9 cellular contexts compared by ENCODE assay signal in the genomic region with DNA sequence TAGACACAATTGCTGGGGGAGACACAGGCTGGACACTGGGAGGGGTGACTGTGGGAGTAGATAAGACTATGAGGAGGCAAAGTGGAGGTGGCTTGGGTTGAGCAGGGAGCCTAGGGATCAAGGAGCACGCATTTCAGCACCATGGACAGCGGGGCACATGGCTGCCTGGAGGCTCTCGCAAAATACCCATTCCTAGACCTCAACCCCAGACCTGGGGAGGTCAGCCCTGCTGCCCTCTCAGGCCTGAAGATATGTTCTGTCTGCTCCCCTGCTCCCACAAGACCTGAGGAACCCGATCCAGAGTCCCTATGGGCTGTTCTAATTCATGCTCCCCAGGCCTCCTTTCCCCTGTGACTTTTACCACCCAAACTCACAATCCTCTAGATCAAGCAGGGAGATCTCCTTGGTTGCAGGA. TPM values are rescaled to one million over a fixed set of nuclear protein-coding genes. Genes with fewer than 3 reads are reported as not detected.
DNase-seq lines count a peak whose midpoint lies in the region; ATAC-seq, FAIRE-seq and TF ChIP-seq lines count a peak whose summit lies in the region.
"Had no signal": no experiment of that assay in that cellular context is flagged by ENCODE, and none has a peak within 500 bp of the region (broad histone marks: within the 10 kb centered on the region; RNA-seq: fewer than 3 reads in every experiment).

No MANE protein-coding gene starts in this region.

- H3K27me3 ChIP-seq in NT2/D1 (ENCODE audit: insufficient read depth, insufficient read length) (no peaks in the 10 kb centered on the region), HepG2 (ENCODE audit: control insufficient read depth in 1 of 2, insufficient read depth in 2 of 2, low read length in 2 of 2) (0 out of 5 replicates have a peak, but pooled peaks cover 0 to 3% of the 10 kb centered on the region in 2 experiments)

- no peak for TF ChIP-seq CTCF in GM13977 (IDR thresholded peaks at IDR 0.05; ENCODE audit: extremely low read depth, insufficient read depth, missing control alignments)
- no peak for TF ChIP-seq CTCF in HepG2 (CRISPR knock-in tag; IDR thresholded peaks at IDR 0.05)
- TF ChIP-seq CTCF in osteocyte (IDR thresholded peaks at IDR 0.05), result no peak

- no peak for TF ChIP-seq POLR2A in HepG2 (IDR thresholded peaks at IDR 0.05; ENCODE audit: insufficient read depth in 1 of 2, low read depth in 2 of 2, low read length in 2 of 2)

- no peak for TF ChIP-seq RAD21 in HepG2 (CRISPR knock-in tag; IDR thresholded peaks at IDR 0.05)

- POLR2A ChIA-PET in HepG2 (lab: Yijun Ruan, JAX), result no interaction called here

- no peak for ATAC-seq in activated naive CD8-positive, alpha-beta T cell treated with anti-CD3 and anti-CD28 coated beads, Interleukin-2, amount 50 U/mL, for 24 hours
- ATAC-seq in HepG2 (peak; percentile 79), GM18907 (IDR thresholded peaks at IDR 0.05; ENCODE audit: unreplicated experiment) (no peak), HG03342 (IDR thresholded peaks at IDR 0.05; ENCODE audit: unreplicated experiment) (no peak)

- H3K9me3 ChIP-seq in NT2/D1 (ENCODE audit: insufficient read depth, low read length) (no peaks in the 10 kb centered on the region), HepG2 (ENCODE audit: low read length) (no peaks in the 10 kb centered on the region)

- no peaks in the 10 kb centered on the region for H3K4me1 ChIP-seq in NT2/D1 (ENCODE audit: insufficient read depth, insufficient read length)
- H3K4me1 ChIP-seq in HepG2 (ENCODE audit: insufficient read depth, low read length), result no peaks in the 10 kb centered on the region

- no peak overlapping the region for H3K27ac Mint-ChIP-seq in activated naive CD8-positive, alpha-beta T cell treated with anti-CD3 and anti-CD28 coated beads, Interleukin-2, amount 50 U/mL, for 24 hours
- no peak overlapping the region for H3K27ac Mint-ChIP-seq in osteocyte (ENCODE audit: unreplicated experiment)

- no peaks in the 10 kb centered on the region for H3K4me1 Mint-ChIP-seq in activated naive CD8-positive, alpha-beta T cell treated with anti-CD3 and anti-CD28 coated beads, Interleukin-2, amount 50 U/mL, for 24 hours
- no peaks in the 10 kb centered on the region for H3K4me1 Mint-ChIP-seq in osteocyte (ENCODE audit: unreplicated experiment)

- no peaks in the 10 kb centered on the region for H3K79me2 ChIP-seq in HepG2 (ENCODE audit: insufficient read depth, low read length)

- H3K9ac ChIP-seq in NT2/D1 (ENCODE audit: insufficient read length, low read depth) (no peak overlapping the region), HepG2 (ENCODE audit: insufficient read depth, low read depth, low read length) (no peak overlapping the region)

- 0% methylated on average over 3 of the region's 4 CpGs for WGBS in HepG2 (ENCODE audit: low lambda C conversion rate)

- H3K27ac ChIP-seq in HepG2 (ENCODE audit: extremely low read length, insufficient read depth, low read length), result no peak overlapping the region
- H3K27ac ChIP-seq: epithelial cell of prostate had no signal

- no peaks in the 10 kb centered on the region for H3K9me3 Mint-ChIP-seq in activated naive CD8-positive, alpha-beta T cell treated with anti-CD3 and anti-CD28 coated beads, Interleukin-2, amount 50 U/mL, for 24 hours
- H3K9me3 Mint-ChIP-seq in osteocyte (ENCODE audit: unreplicated experiment), result no peaks in the 10 kb centered on the region

- TF ChIP-seq EP300 in HepG2 (IDR thresholded peaks at IDR 0.05; ENCODE audit: low read depth in 2 of 2, low read length in 2 of 2) (no peak), HepG2 (CRISPR knock-in tag; IDR thresholded peaks at IDR 0.05; ENCODE audit: borderline replicate concordance) (no peak)

- H3K36me3 ChIP-seq in NT2/D1 (ENCODE audit: insufficient read depth, insufficient read length, low read length) (no peaks in the 10 kb centered on the region), HepG2 (replicated peaks in 1 of 2; ENCODE audit: control insufficient read depth in 1 of 2, insufficient read depth in 2 of 2, low read length in 2 of 2) (no peaks in the 10 kb centered on the region)

- H3K27me3 Mint-ChIP-seq in activated naive CD8-positive, alpha-beta T cell treated with anti-CD3 and anti-CD28 coated beads, Interleukin-2, amount 50 U/mL, for 24 hours, result peaks cover 3% of the 10 kb centered on the region
- H3K27me3 Mint-ChIP-seq in osteocyte (ENCODE audit: unreplicated experiment), result no peaks in the 10 kb centered on the region

- CTCF ChIA-PET in HepG2 (lab: Yijun Ruan, JAX; ENCODE audit: low intra/inter-chr PET ratio, low total read pairs), result no interaction called here

- no peak overlapping the region for H3K4me3 Mint-ChIP-seq in activated naive CD8-positive, alpha-beta T cell treated with anti-CD3 and anti-CD28 coated beads, Interleukin-2, amount 50 U/mL, for 24 hours
- H3K4me3 Mint-ChIP-seq in osteocyte (ENCODE audit: unreplicated experiment), result no peak overlapping the region

- no peaks in the 10 kb centered on the region for H4K20me1 ChIP-seq in HepG2 (ENCODE audit: insufficient read depth, low read length)

- DNase-seq in GM13977 (ENCODE audit: low spot score), result peak; percentile 70
- peak; percentile 71 for DNase-seq in NT2/D1 (ENCODE audit: low read depth, low spot score)
- peak; percentile 57 for DNase-seq in activated naive CD8-positive, alpha-beta T cell treated with anti-CD3 and anti-CD28 coated beads, Interleukin-2, amount 50 U/mL, for 24 hours
- peak; percentile 36 for DNase-seq in HepG2 (ENCODE audit: low spot score)
- DNase-seq in osteocyte (ENCODE audit: extremely low spot score, unreplicated experiment), result no peak
- no peak for DNase-seq in NK-92 (lab: John Stamatoyannopoulos, UW; ENCODE audit: unreplicated experiment)

- intact Hi-C loops in HepG2 (cut with micrococcal nuclease; ENCODE audit: unreplicated experiment), result no loop called here

- H2AFZ ChIP-seq in HepG2 (ENCODE audit: low read length), result no peak overlapping the region

- BruUV-seq in HepG2 (replicated peaks; lab: Mats Ljungman, UMichigan), result no TSS peak

- H3K4me2 ChIP-seq in HepG2 (ENCODE audit: low read depth, low read length), result no peak overlapping the region

- in situ Hi-C loops in GM13977 (cut with MboI; ENCODE audit: low pct_unique_long_range_greater_than_20kb, low sequenced_read_pairs, unreplicated experiment) (no loop called here), HepG2 (cut with HindIII; ENCODE audit: extremely low pct_ligation_motif_present, low pct_unique_long_range_greater_than_20kb) (no loop called here)

- H3K4me3 ChIP-seq in NT2/D1 (ENCODE audit: insufficient read length, low read depth) (no peak overlapping the region), HepG2 (replicated peaks in 1 of 3; ENCODE audit: insufficient read depth in 1 of 3, low read depth in 2 of 3, low read length in 3 of 3) (no peak overlapping the region)

- FAIRE-seq in HepG2 (lab: Jason Lieb, UNC), result no peak

- no peaks in the 10 kb centered on the region for H3K36me3 Mint-ChIP-seq in activated naive CD8-positive, alpha-beta T cell treated with anti-CD3 and anti-CD28 coated beads, Interleukin-2, amount 50 U/mL, for 24 hours (ENCODE audit: low read depth)
- no peaks in the 10 kb centered on the region for H3K36me3 Mint-ChIP-seq in osteocyte (ENCODE audit: unreplicated experiment)

RNA-seq across cellular contexts. Expression of gene CPEB1, which starts 16.0 kb away (rescaled TPM):
- total RNA-seq in HepG2 (2016; rRNA removed; fragmentation: Illumina TruSeq; extraction: Trizol) (0.07 TPM in 1 of 2 replicates, not detected in the other), osteocyte (0.13 and 0.65 TPM in 2 replicates)
- not detected in 2 replicates for total RNA-seq in HepG2 (2016; cell fraction: cytosol; rRNA removed; fragmentation: Illumina TruSeq; extraction: Trizol; ENCODE audit: low read depth)
- total RNA-seq in HepG2 (2016; cell fraction: insoluble cytoplasmic fraction; rRNA removed; fragmentation: Illumina TruSeq; extraction: Trizol), result 0.04 TPM in 1 of 2 replicates, not detected in the other
- not detected in 2 replicates for total RNA-seq in HepG2 (2016; cell fraction: membrane; rRNA removed; fragmentation: Illumina TruSeq; extraction: Trizol)
- not detected in 2 replicates for total RNA-seq in HepG2 (2016; cell fraction: nucleus; rRNA removed; fragmentation: Illumina TruSeq; extraction: Trizol)
- polyA plus RNA-seq in HepG2 (2011; rRNA removed), result 0.03 and 0.04 TPM in 2 replicates
- polyA plus RNA-seq in HepG2 (2011; cell fraction: cytosol; rRNA removed), result 0.04 TPM in 2 replicates
- 0.14 and 0.23 TPM in 2 replicates for polyA plus RNA-seq in HepG2 (2011; cell fraction: nucleus; rRNA removed)
- polyA plus RNA-seq in HepG2 (2012), result 0.11 TPM in 1 of 2 replicates, not detected in the other
- not detected in 2 replicates for polyA plus RNA-seq in HepG2 (2016; cell fraction: cytosol; fragmentation: Illumina TruSeq; extraction: Trizol; ENCODE audit: low read depth)
- not detected in 2 replicates for polyA plus RNA-seq in HepG2 (2016; cell fraction: insoluble cytoplasmic fraction; fragmentation: Illumina TruSeq; extraction: Trizol; ENCODE audit: low read depth)
- polyA plus RNA-seq in HepG2 (2016; cell fraction: membrane; fragmentation: Illumina TruSeq; extraction: Trizol; ENCODE audit: low read depth), result not detected in 2 replicates
- not detected in 2 replicates for polyA plus RNA-seq in HepG2 (2016; cell fraction: nucleus; fragmentation: Illumina TruSeq; extraction: Trizol; ENCODE audit: insufficient read depth, low read depth)
- polyA minus RNA-seq in HepG2 (2011; rRNA and poly(A)+ RNA removed; ENCODE audit: low replicate concordance), result 0.05 TPM in 1 of 2 replicates, not detected in the other
- 0.20 TPM in 1 of 2 replicates, not detected in the other for polyA minus RNA-seq in HepG2 (2011; cell fraction: cytosol; rRNA and poly(A)+ RNA removed)
- not detected in 2 replicates for polyA minus RNA-seq in HepG2 (2011; cell fraction: nucleus; rRNA and poly(A)+ RNA removed)

RNA-seq across cellular contexts. Expression of gene AP3B2, which starts 46.5 kb away (rescaled TPM):
- not detected in 2 replicates for total RNA-seq in HepG2 (2016; rRNA removed; fragmentation: Illumina TruSeq; extraction: Trizol)
- not detected in 2 replicates for total RNA-seq in HepG2 (2016; cell fraction: cytosol; rRNA removed; fragmentation: Illumina TruSeq; extraction: Trizol; ENCODE audit: low read depth)
- not detected in 2 replicates for total RNA-seq in HepG2 (2016; cell fraction: insoluble cytoplasmic fraction; rRNA removed; fragmentation: Illumina TruSeq; extraction: Trizol)
- total RNA-seq in HepG2 (2016; cell fraction: membrane; rRNA removed; fragmentation: Illumina TruSeq; extraction: Trizol), result not detected in 2 replicates
- not detected in 2 replicates for total RNA-seq in HepG2 (2016; cell fraction: nucleus; rRNA removed; fragmentation: Illumina TruSeq; extraction: Trizol)
- not detected in 2 replicates for polyA plus RNA-seq in HepG2 (2011; rRNA removed)
- not detected in 2 replicates for polyA plus RNA-seq in HepG2 (2011; cell fraction: cytosol; rRNA removed)
- 0.17 and 0.23 TPM in 2 replicates for polyA plus RNA-seq in HepG2 (2011; cell fraction: nucleus; rRNA removed)
- polyA plus RNA-seq in HepG2 (2012), result not detected in 2 replicates
- polyA plus RNA-seq in HepG2 (2016; cell fraction: cytosol; fragmentation: Illumina TruSeq; extraction: Trizol; ENCODE audit: low read depth), result not detected in 2 replicates
- polyA plus RNA-seq in HepG2 (2016; cell fraction: insoluble cytoplasmic fraction; fragmentation: Illumina TruSeq; extraction: Trizol; ENCODE audit: low read depth), result not detected in 2 replicates
- polyA plus RNA-seq in HepG2 (2016; cell fraction: membrane; fragmentation: Illumina TruSeq; extraction: Trizol; ENCODE audit: low read depth), result not detected in 2 replicates
- polyA plus RNA-seq in HepG2 (2016; cell fraction: nucleus; fragmentation: Illumina TruSeq; extraction: Trizol; ENCODE audit: insufficient read depth, low read depth), result not detected in 2 replicates
- polyA minus RNA-seq in HepG2 (2011; rRNA and poly(A)+ RNA removed; ENCODE audit: low replicate concordance), result 0.37 TPM in 1 of 2 replicates, not detected in the other
- not detected in 2 replicates for polyA minus RNA-seq in HepG2 (2011; cell fraction: cytosol; rRNA and poly(A)+ RNA removed)
- polyA minus RNA-seq in HepG2 (2011; cell fraction: nucleus; rRNA and poly(A)+ RNA removed), result 1.3 TPM in 1 of 2 replicates, not detected in the other
- total RNA-seq in osteocyte, result 0.51 TPM in 1 of 2 replicates, not detected in the other

Comparison
In these comparisons a context has a peak if more than half of its experiments do, and no peak if none do; other contexts are left out.
1. DNase-seq: peak in GM13977 (single experiment), NT2/D1 (single experiment), activated naive CD8-positive, alpha-beta T cell treated with anti-CD3 and anti-CD28 coated beads, Interleukin-2, amount 50 U/mL, for 24 hours (single experiment) and HepG2 (single experiment); none in osteocyte (single experiment) and NK-92 (single experiment).